ENCODE assay signal across 27 cellular contexts in genomic region chr4:159389756-159390155, GRCh38.
"Had no signal": no experiment of that assay in that cellular context is flagged by ENCODE, and none has a peak within 500 bp of the region (broad histone marks: within the 10 kb centered on the region; RNA-seq: fewer than 3 reads in every experiment).

No MANE protein-coding gene starts in this region.

- H3K36me3 ChIP-seq: left lung, lower lobe of right lung, neutrophil, right lobe of liver, suprapubic skin, thoracic aorta, tibial artery, uterus had no signal

- H3K4me1 ChIP-seq: left lung, lower lobe of right lung, parathyroid adenoma, psoas muscle, right lobe of liver, suprapubic skin, uterus had no signal

- H2AFZ ChIP-seq: parathyroid adenoma had no signal

- H3K4me3 Mint-ChIP-seq: mesothelial cell of epicardium; naive B cell; nephron; neural crest cell; stimulated activated memory B cell treated with anti-CD40 and anti-IgM and Interleukin-4, amounts not matched to agents 10 μg/mL and 1 μg/mL and 100 μg/mL, for 72 hours; type B pancreatic cell had no signal

- H3K4me1 Mint-ChIP-seq: nephron; stimulated activated memory B cell treated with anti-CD40 and anti-IgM and Interleukin-4, amounts not matched to agents 10 μg/mL and 1 μg/mL and 100 μg/mL, for 72 hours had no signal

- H3K27me3 Mint-ChIP-seq: type B pancreatic cell had no signal

- H3K9me3 ChIP-seq: lower lobe of right lung, neutrophil, psoas muscle, right lobe of liver, suprapubic skin, thoracic aorta, tibial artery, uterus had no signal

- H3K27me3 ChIP-seq: left lung, right lobe of liver, suprapubic skin, tibial artery, uterus had no signal

- DNase-seq: hippocampal formation; left colon; lower lobe of right lung; mammary epithelial cell; mesendoderm; naive B cell; occipital lobe; psoas muscle; right lobe of liver; stimulated activated CD4-positive, alpha-beta T cell treated with anti-CD3 and anti-CD28 coated beads, Interleukin-1b, Interleukin-23, amount 100 ng/mL, for 48 hours; stimulated activated CD4-positive, alpha-beta T cell treated with anti-CD3 and anti-CD28 coated beads, Interleukin-2, amount 100 ng/mL, for 48 hours; stimulated activated CD4-positive, alpha-beta T cell treated with anti-CD3 and anti-CD28 coated beads, Interleukin-4, amount 100 ng/mL, for 4 hours; stimulated activated CD8-positive, alpha-beta memory T cell treated with anti-CD3 and anti-CD28 coated beads, Interleukin-4, amount 100 ng/mL, for 48 hours; stimulated activated naive CD4-positive, alpha-beta T cell treated with Interleukin-2 at 50 U/mL for 16 hours; tibial artery; uterus had no signal

- H3K4me2 ChIP-seq: smooth muscle cell had no signal

- H3K27ac ChIP-seq: left lung, lower lobe of right lung, neutrophil, parathyroid adenoma, psoas muscle, right lobe of liver, suprapubic skin, thoracic aorta, uterus had no signal

- ATAC-seq: left colon; left lung; lower lobe of right lung; psoas muscle; right lobe of liver; stimulated activated memory B cell treated with anti-CD40 and anti-IgM and Interleukin-4, amounts not matched to agents 10 μg/mL and 1 μg/mL and 100 μg/mL, for 72 hours had no signal

- H3K4me3 ChIP-seq: left lung, lower lobe of right lung, psoas muscle, right lobe of liver, smooth muscle cell, suprapubic skin, thoracic aorta, tibial artery, uterus had no signal

- H3K27ac Mint-ChIP-seq: naive B cell; stimulated activated memory B cell treated with anti-CD40 and anti-IgM and Interleukin-4, amounts not matched to agents 10 μg/mL and 1 μg/mL and 100 μg/mL, for 72 hours had no signal

- H3K9ac ChIP-seq: parathyroid adenoma had no signal
